In the genomic region with DNA sequence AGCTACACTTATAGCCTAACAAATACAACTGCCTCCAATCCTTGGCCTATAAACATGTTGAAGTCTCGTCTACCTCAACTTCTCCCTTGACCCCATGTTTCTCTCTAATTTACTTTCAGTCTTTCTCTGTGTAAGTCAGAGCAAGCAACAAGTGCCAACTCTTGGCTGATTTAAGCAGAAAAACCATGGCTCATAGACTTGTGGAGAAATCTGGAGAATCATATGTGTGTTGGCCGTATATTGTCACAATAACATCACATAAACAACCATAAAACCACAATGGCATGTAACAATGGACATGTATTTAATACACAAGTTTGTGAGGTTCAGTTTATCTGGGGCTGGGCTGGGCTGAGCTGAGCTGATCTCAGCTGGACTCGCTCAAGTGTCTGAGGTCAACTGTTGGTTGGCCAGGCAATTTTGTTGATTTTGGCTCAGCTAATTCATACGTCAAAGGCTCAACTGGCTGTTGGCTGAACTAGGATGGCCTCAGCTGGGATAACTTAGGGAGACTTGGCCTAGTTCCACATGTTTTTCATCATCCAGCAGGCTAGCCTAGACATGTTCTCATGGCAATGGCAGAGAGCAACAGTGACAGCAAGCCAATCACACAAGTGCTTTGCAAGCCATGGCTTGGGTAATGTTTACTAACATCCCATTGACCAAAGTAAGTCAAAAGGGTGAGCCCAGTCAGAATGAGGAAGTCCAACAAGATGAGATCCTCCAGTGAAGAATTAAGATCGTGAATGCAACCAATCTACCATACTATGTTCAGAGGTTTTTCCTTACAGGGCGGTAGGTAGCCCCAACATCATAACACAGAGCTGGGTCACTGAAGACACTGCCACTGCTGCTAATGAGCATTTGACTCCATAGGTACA, we compare ENCODE assay signal across 1 cellular context.
TF ChIP-seq lines count a peak whose summit lies in the region.

No MANE protein-coding gene starts in this region.

TF ChIP-seq in K562, 482 proteins besides CTCF, POLR2A, EP300 and RAD21 (continued from another document and continues in another):
- TF ChIP-seq, protein P1, sequence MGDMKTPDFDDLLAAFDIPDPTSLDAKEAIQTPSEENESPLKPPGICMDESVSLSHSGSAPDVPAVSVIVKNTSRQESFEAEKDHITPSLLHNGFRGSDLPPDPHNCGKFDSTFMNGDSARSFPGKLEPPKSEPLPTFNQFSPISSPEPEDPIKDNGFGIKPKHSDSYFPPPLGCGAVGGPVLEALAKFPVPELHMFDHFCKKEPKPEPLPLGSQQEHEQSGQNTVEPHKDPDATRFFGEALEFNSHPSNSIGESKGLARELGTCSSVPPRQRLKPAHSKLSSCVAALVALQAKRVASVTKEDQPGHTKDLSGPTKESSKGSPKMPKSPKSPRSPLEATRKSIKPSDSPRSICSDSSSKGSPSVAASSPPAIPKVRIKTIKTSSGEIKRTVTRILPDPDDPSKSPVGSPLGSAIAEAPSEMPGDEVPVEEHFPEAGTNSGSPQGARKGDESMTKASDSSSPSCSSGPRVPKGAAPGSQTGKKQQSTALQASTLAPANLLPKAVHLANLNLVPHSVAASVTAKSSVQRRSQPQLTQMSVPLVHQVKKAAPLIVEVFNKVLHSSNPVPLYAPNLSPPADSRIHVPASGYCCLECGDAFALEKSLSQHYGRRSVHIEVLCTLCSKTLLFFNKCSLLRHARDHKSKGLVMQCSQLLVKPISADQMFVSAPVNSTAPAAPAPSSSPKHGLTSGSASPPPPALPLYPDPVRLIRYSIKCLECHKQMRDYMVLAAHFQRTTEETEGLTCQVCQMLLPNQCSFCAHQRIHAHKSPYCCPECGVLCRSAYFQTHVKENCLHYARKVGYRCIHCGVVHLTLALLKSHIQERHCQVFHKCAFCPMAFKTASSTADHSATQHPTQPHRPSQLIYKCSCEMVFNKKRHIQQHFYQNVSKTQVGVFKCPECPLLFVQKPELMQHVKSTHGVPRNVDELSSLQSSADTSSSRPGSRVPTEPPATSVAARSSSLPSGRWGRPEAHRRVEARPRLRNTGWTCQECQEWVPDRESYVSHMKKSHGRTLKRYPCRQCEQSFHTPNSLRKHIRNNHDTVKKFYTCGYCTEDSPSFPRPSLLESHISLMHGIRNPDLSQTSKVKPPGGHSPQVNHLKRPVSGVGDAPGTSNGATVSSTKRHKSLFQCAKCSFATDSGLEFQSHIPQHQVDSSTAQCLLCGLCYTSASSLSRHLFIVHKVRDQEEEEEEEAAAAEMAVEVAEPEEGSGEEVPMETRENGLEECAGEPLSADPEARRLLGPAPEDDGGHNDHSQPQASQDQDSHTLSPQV (IDR thresholded peaks at IDR 0.05): peak; percentile 81; the same call in 1 of the 2 replicates
- TF ChIP-seq, protein P2, sequence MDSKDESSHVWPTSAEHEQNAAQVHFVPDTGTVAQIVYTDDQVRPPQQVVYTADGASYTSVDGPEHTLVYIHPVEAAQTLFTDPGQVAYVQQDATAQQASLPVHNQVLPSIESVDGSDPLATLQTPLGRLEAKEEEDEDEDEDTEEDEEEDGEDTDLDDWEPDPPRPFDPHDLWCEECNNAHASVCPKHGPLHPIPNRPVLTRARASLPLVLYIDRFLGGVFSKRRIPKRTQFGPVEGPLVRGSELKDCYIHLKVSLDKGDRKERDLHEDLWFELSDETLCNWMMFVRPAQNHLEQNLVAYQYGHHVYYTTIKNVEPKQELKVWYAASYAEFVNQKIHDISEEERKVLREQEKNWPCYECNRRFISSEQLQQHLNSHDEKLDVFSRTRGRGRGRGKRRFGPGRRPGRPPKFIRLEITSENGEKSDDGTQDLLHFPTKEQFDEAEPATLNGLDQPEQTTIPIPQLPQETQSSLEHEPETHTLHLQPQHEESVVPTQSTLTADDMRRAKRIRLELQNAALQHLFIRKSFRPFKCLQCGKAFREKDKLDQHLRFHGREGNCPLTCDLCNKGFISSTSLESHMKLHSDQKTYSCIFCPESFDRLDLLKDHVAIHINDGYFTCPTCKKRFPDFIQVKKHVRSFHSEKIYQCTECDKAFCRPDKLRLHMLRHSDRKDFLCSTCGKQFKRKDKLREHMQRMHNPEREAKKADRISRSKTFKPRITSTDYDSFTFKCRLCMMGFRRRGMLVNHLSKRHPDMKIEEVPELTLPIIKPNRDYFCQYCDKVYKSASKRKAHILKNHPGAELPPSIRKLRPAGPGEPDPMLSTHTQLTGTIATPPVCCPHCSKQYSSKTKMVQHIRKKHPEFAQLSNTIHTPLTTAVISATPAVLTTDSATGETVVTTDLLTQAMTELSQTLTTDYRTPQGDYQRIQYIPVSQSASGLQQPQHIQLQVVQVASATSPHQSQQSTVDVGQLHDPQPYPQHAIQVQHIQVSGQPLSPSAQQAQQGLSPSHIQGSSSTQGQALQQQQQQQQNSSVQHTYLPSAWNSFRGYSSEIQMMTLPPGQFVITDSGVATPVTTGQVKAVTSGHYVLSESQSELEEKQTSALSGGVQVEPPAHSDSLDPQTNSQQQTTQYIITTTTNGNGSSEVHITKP (IDR thresholded peaks at IDR 0.05; ENCODE audit: partially characterized antibody): peak; percentile 42
- TF ChIP-seq SLC30A9 (CRISPR knock-in tag; IDR thresholded peaks at IDR 0.05) (no peak), ZNF644 (tag; IDR thresholded peaks at IDR 0.05; ENCODE audit: low read depth) (peak; percentile 61), ZNF445 (CRISPR knock-in tag; IDR thresholded peaks at IDR 0.05; ENCODE audit: low read depth) (peak; percentile 60; the same call in 1 of the 2 replicates), HNRNPH1 (optimal IDR thresholded peaks at IDR 0.05; ENCODE audit: low read depth, low read length) (no peak), ATF1 (CRISPR knock-in tag; IDR thresholded peaks at IDR 0.05) (no peak), ATF1 (tag; IDR thresholded peaks at IDR 0.05) (peak; percentile 69), CTBP1 (IDR thresholded peaks at IDR 0.05; ENCODE audit: borderline replicate concordance) (peak; percentile 73), ZNF79 (CRISPR knock-in tag; IDR thresholded peaks at IDR 0.05; ENCODE audit: low read depth) (0 out of 2 replicates have a peak, but pooled peaks have one; percentile 39), CCAR2 (IDR thresholded peaks at IDR 0.05; ENCODE audit: low read depth, low read length) (no peak), ZNF75A (CRISPR knock-in tag; IDR thresholded peaks at IDR 0.05) (no peak), ZSCAN29 (IDR thresholded peaks at IDR 0.05) (no peak), NCOR1 (IDR thresholded peaks at IDR 0.05) (peak; percentile 14; the same call in 1 of the 2 replicates), YY1 (IDR thresholded peaks at IDR 0.05; ENCODE audit: borderline replicate concordance in 1 of 3, control insufficient read depth in 1 of 3, extremely low read depth in 1 of 3, insufficient read depth in 3 of 3, insufficient read length in 1 of 3, insufficient replicate concordance in 2 of 3, low read depth in 1 of 3, low read length in 2 of 3) (peak in 1 of 3 experiments; percentile 34), L3MBTL2 (IDR thresholded peaks at IDR 0.05) (peak; percentile 74), ZC3H11A (IDR thresholded peaks at IDR 0.05; ENCODE audit: low read depth, low read length) (no peak), SNIP1 (IDR thresholded peaks at IDR 0.05; ENCODE audit: low read depth) (no peak), NFIC (IDR thresholded peaks at IDR 0.05) (peak; percentile 85), ZNF766 (CRISPR knock-in tag; conservative IDR thresholded peaks at IDR 0.05) (peak; percentile 24; the same call in 1 of the 2 replicates), FOXK2 (conservative IDR thresholded peaks at IDR 0.05 in 1 of 2, IDR thresholded peaks at IDR 0.05 in 1 of 2; ENCODE audit: low read depth in 2 of 2) (peak in 1 of 2 experiments; percentile 49; a peak in 2 of 4 replicates), ESRRB (CRISPR knock-in tag; IDR thresholded peaks at IDR 0.05; ENCODE audit: borderline replicate concordance) (no peak), TGIF2 (CRISPR knock-in tag; IDR thresholded peaks at IDR 0.05) (no peak), SIN3B (IDR thresholded peaks at IDR 0.05; ENCODE audit: low read depth) (no peak), PURB (CRISPR knock-in tag; IDR thresholded peaks at IDR 0.05; ENCODE audit: low read depth) (no peak)
- TF ChIP-seq, protein P3, sequence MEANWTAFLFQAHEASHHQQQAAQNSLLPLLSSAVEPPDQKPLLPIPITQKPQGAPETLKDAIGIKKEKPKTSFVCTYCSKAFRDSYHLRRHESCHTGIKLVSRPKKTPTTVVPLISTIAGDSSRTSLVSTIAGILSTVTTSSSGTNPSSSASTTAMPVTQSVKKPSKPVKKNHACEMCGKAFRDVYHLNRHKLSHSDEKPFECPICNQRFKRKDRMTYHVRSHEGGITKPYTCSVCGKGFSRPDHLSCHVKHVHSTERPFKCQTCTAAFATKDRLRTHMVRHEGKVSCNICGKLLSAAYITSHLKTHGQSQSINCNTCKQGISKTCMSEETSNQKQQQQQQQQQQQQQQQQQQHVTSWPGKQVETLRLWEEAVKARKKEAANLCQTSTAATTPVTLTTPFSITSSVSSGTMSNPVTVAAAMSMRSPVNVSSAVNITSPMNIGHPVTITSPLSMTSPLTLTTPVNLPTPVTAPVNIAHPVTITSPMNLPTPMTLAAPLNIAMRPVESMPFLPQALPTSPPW (CRISPR knock-in tag; IDR thresholded peaks at IDR 0.05): 0 out of 2 replicates have a peak, but pooled peaks have one; percentile 23
- TF ChIP-seq, protein P4, sequence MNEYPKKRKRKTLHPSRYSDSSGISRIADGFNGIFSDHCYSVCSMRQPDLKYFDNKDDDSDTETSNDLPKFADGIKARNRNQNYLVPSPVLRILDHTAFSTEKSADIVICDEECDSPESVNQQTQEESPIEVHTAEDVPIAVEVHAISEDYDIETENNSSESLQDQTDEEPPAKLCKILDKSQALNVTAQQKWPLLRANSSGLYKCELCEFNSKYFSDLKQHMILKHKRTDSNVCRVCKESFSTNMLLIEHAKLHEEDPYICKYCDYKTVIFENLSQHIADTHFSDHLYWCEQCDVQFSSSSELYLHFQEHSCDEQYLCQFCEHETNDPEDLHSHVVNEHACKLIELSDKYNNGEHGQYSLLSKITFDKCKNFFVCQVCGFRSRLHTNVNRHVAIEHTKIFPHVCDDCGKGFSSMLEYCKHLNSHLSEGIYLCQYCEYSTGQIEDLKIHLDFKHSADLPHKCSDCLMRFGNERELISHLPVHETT (CRISPR knock-in tag; conservative IDR thresholded peaks at IDR 0.05 in 1 of 2, IDR thresholded peaks at IDR 0.05 in 1 of 2): peak in 1 of 2 experiments; percentile 75; a peak in 2 of 4 replicates
- TF ChIP-seq, protein P5, sequence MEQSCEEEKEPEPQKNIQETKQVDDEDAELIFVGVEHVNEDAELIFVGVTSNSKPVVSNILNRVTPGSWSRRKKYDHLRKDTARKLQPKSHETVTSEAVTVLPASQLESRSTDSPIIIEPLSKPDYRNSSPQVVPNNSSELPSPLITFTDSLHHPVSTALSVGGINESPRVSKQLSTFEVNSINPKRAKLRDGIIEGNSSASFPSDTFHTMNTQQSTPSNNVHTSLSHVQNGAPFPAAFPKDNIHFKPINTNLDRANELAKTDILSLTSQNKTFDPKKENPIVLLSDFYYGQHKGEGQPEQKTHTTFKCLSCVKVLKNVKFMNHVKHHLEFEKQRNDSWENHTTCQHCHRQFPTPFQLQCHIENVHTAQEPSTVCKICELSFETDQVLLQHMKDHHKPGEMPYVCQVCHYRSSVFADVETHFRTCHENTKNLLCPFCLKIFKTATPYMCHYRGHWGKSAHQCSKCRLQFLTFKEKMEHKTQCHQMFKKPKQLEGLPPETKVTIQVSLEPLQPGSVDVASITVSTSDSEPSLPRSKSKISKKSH (CRISPR knock-in tag; IDR thresholded peaks at IDR 0.05): no peak
- TF ChIP-seq, protein P6, sequence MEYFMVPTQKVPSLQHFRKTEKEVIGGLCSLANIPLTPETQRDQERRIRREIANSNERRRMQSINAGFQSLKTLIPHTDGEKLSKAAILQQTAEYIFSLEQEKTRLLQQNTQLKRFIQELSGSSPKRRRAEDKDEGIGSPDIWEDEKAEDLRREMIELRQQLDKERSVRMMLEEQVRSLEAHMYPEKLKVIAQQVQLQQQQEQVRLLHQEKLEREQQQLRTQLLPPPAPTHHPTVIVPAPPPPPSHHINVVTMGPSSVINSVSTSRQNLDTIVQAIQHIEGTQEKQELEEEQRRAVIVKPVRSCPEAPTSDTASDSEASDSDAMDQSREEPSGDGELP (CRISPR knock-in tag; IDR thresholded peaks at IDR 0.05; ENCODE audit: borderline replicate concordance): peak; percentile 82
- TF ChIP-seq, protein P7, sequence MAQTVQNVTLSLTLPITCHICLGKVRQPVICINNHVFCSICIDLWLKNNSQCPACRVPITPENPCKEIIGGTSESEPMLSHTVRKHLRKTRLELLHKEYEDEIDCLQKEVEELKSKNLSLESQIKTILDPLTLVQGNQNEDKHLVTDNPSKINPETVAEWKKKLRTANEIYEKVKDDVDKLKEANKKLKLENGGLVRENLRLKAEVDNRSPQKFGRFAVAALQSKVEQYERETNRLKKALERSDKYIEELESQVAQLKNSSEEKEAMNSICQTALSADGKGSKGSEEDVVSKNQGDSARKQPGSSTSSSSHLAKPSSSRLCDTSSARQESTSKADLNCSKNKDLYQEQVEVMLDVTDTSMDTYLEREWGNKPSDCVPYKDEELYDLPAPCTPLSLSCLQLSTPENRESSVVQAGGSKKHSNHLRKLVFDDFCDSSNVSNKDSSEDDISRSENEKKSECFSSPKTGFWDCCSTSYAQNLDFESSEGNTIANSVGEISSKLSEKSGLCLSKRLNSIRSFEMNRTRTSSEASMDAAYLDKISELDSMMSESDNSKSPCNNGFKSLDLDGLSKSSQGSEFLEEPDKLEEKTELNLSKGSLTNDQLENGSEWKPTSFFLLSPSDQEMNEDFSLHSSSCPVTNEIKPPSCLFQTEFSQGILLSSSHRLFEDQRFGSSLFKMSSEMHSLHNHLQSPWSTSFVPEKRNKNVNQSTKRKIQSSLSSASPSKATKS (CRISPR knock-in tag; IDR thresholded peaks at IDR 0.05): no peak
- TF ChIP-seq, protein P8, sequence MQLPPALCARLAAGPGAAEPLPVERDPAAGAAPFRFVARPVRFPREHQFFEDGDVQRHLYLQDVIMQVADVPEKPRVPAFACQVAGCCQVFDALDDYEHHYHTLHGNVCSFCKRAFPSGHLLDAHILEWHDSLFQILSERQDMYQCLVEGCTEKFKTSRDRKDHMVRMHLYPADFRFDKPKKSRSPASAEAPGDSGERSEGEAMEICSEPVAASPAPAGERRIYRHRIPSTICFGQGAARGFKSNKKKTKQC (CRISPR knock-in tag; IDR thresholded peaks at IDR 0.05): no peak
